Comparison of ENCODE assay signal across 23 cellular contexts in genomic region chr3:42257007-42257406, GRCh38. TPM values are rescaled to one million over a fixed set of nuclear protein-coding genes. Genes with fewer than 3 reads are reported as not detected.
"Had no signal": no experiment of that assay in that cellular context is flagged by ENCODE, and none has a peak within 500 bp of the region (broad histone marks: within the 10 kb centered on the region; RNA-seq: fewer than 3 reads in every experiment).

No MANE protein-coding gene starts in this region.

- H3K4me1 ChIP-seq: ascending aorta, esophagus muscularis mucosa, left ventricle myocardium inferior, pancreas, sigmoid colon, testis, upper lobe of right lung had no signal

- H3K36me3 ChIP-seq: ascending aorta, cardiac muscle cell, esophagus muscularis mucosa, left ventricle myocardium inferior, pancreas, sigmoid colon, stomach, upper lobe of right lung had no signal

- H3K9me3 ChIP-seq: ascending aorta, esophagus muscularis mucosa, left ventricle myocardium inferior, pancreas, sigmoid colon, testis, upper lobe of right lung had no signal

- H3K4me3 ChIP-seq: ascending aorta, cardiac muscle cell, dorsolateral prefrontal cortex, esophagus muscularis mucosa, hepatocyte, left ventricle myocardium inferior, pancreas, sigmoid colon, stomach, testis, upper lobe of right lung had no signal

- H3K79me2 ChIP-seq: hepatocyte had no signal

- ATAC-seq: activated CD8-positive, alpha-beta memory T cell treated with anti-CD3 and anti-CD28 coated beads, Interleukin-2, amount 10 ng/mL, durations not matched to agents 7 days and 5 days; naive thymus-derived CD8-positive, alpha-beta T cell; upper lobe of right lung had no signal

- H2AFZ ChIP-seq: hepatocyte had no signal

- DNase-seq: activated CD4-positive, alpha-beta T cell treated with anti-CD3 and anti-CD28 coated beads for 1 hour; activated CD4-positive, alpha-beta T cell treated with anti-CD3 and anti-CD28 coated beads, Interleukin-2, amount 50 U/mL, for 48 hours; activated CD8-positive, alpha-beta memory T cell treated with anti-CD3 and anti-CD28 coated beads, Interleukin-2, amount 10 ng/mL, durations not matched to agents 7 days and 5 days; activated naive CD4-positive, alpha-beta T cell treated with anti-CD3 and anti-CD28 coated beads, Interleukin-2, amount 10 ng/mL, durations not matched to agents 7 days and 5 days; activated T-cell treated with anti-CD3 and anti-CD28 coated beads, Interleukin-2, amount 50 U/mL, for 1 hour; dorsolateral prefrontal cortex; kidney; left ventricle myocardium inferior; mesenchymal stem cell; naive thymus-derived CD8-positive, alpha-beta T cell; pancreas; sigmoid colon; stimulated activated CD4-positive, alpha-beta T cell treated with anti-CD3 and anti-CD28 coated beads, Interleukin-12 subunit alpha, Interleukin-12 subunit beta, amount 100 ng/mL, for 4 hours; stimulated activated CD4-positive, alpha-beta T cell treated with anti-CD3 and anti-CD28 coated beads, Interleukin-2, amount 100 ng/mL, for 24 hours; stomach; testis; upper lobe of right lung had no signal

- H3K27ac ChIP-seq: ascending aorta, cardiac muscle cell, esophagus muscularis mucosa, hepatocyte, left ventricle myocardium inferior, pancreas, sigmoid colon, stomach, testis, upper lobe of right lung, VCaP had no signal

- H3K4me2 ChIP-seq: hepatocyte had no signal

- H3K27me3 ChIP-seq: testis had no signal

RNA-seq across cellular contexts. Expression of gene CCK, which starts 9.0 kb away (rescaled TPM):
- total RNA-seq: activated CD8-positive, alpha-beta memory T cell treated with anti-CD3 and anti-CD28 coated beads, Interleukin-2, amount 10 ng/mL, durations not matched to agents 7 days and 5 days; ascending aorta; cardiac muscle cell; glomerular endothelial cell; kidney; left ventricle myocardium inferior; naive thymus-derived CD8-positive, alpha-beta T cell had no signal
- polyA plus RNA-seq: cardiac muscle cell; hepatocyte; naive thymus-derived CD8-positive, alpha-beta T cell had no signal
